Comparison of ENCODE assay signal across 8 cellular contexts in the genomic region with DNA sequence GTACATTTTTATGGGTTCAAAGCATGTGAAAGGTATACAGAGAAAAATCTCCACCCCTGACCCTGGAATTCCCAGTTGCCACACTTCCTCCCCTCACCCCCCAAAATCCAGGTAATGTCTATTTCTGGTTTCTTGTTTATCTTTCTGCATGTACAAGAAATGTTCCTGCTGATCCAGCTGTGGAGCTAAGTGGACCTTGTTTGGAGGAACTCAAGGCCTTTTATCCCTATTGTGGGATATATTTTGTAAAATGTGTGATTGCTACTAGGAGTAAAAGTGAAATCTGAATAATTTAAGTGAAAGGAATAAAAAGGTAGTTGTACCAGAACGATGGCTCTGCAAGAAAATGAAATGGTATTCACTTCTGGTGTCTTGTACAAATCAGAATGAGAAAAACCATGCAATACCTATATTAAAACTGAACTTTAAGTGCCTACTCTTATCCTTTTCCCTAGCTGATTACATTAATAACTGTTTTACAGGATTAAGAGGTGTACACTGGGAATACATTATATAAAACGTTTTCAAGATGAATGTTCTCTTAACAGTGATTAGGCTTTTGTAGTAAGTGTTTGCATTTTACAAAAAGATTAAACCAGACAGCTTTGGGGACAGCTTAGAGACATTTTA. TPM values are rescaled to one million over a fixed set of nuclear protein-coding genes. Genes with fewer than 3 reads are reported as not detected.
DNase-seq lines count a peak whose midpoint lies in the region; ATAC-seq and TF ChIP-seq lines count a peak whose summit lies in the region.

No MANE protein-coding gene starts in this region.

- peaks cover 41% of the 10 kb centered on the region for H3K79me2 ChIP-seq in mesendoderm (ENCODE audit: control insufficient read depth, insufficient read depth, low read length)

- H3K4me1 ChIP-seq in right atrium auricular region (peaks cover 0 to 56% of the 10 kb centered on the region in 2 donors), mesendoderm (ENCODE audit: control insufficient read depth, low read depth, low read length) (peaks cover 2% of the 10 kb centered on the region), vagina (peaks cover 68% of the 10 kb centered on the region)

- H3K4me2 ChIP-seq in mesendoderm (ENCODE audit: low read length): peak overlapping the region; percentile 3

- H3K9ac ChIP-seq in mesendoderm (ENCODE audit: low read length): peak overlapping the region; percentile 51

- H3K18ac ChIP-seq in mesendoderm (ENCODE audit: low read length): no peak overlapping the region

- TF ChIP-seq CTCF in right atrium auricular region (IDR thresholded peaks at IDR 0.05) (no peak), vagina (IDR thresholded peaks at IDR 0.05) (no peak)

- no CpG with 5 or more reads among the region's 2 CpGs for WGBS in mesendoderm (ENCODE audit: extremely low coverage, insufficient coverage, low lambda C conversion rate)

- H2BK15ac ChIP-seq in mesendoderm (replicated peaks; ENCODE audit: low read depth): no peak overlapping the region

- intact Hi-C loops in left ventricle myocardium superior (cut with micrococcal nuclease) (no loop called here), vagina (cut with DNase I) (no loop called here)

- H3K9me3 ChIP-seq in right atrium auricular region (no peaks in the 10 kb centered on the region), vagina (no peaks in the 10 kb centered on the region)

- H3K27ac ChIP-seq in right atrium auricular region: peak overlapping the region; percentile 97 to 98
- no peak overlapping the region for H3K27ac ChIP-seq in mesendoderm (ENCODE audit: low read depth, low read length)
- H3K27ac ChIP-seq in vagina: peak overlapping the region; percentile 96

- no peak overlapping the region for H3K4ac ChIP-seq in mesendoderm (ENCODE audit: low read depth, low read length)

- H2BK5ac ChIP-seq in mesendoderm (ENCODE audit: low read length): no peak overlapping the region

- no peak for ATAC-seq in left ventricle myocardium superior

- H3K23ac ChIP-seq in mesendoderm (ENCODE audit: low read length): no peak overlapping the region

- H3K36me3 ChIP-seq in right atrium auricular region (no peaks in the 10 kb centered on the region), mesendoderm (ENCODE audit: control insufficient read depth, insufficient read depth, low read length) (no peaks in the 10 kb centered on the region), vagina (no peaks in the 10 kb centered on the region), H7 (replicated peaks; ENCODE audit: control insufficient read depth, insufficient read depth, low read length) (no peaks in the 10 kb centered on the region; the same call in 1 of the 2 replicates)

- peak overlapping the region in 1 of 2 donors; percentile 91 for H3K4me3 ChIP-seq in right atrium auricular region
- no peak overlapping the region for H3K4me3 ChIP-seq in mesendoderm (ENCODE audit: low read length)
- H3K4me3 ChIP-seq in vagina: peak overlapping the region; percentile 94 to 99
- H3K4me3 ChIP-seq in H7 (ENCODE audit: insufficient read depth, low read depth, low read length): no peak overlapping the region

- peak overlapping the region; percentile 73 for H3K56ac ChIP-seq in mesendoderm (ENCODE audit: low read length)

- H2AK5ac ChIP-seq in mesendoderm (ENCODE audit: low read length): peak overlapping the region; percentile 48

- no peak overlapping the region for H4K8ac ChIP-seq in mesendoderm (ENCODE audit: low read depth, low read length)

- no peak for TF ChIP-seq POLR2A in vagina (IDR thresholded peaks at IDR 0.05)

- H4K5ac ChIP-seq in mesendoderm (ENCODE audit: low read length): no peak overlapping the region

- H2BK120ac ChIP-seq in mesendoderm (ENCODE audit: low read depth, low read length): no peak overlapping the region

- H3K79me1 ChIP-seq in mesendoderm (ENCODE audit: low read length): peaks cover 7% of the 10 kb centered on the region

- DNase-seq in right atrium auricular region (ENCODE audit: low spot score) (no peak), left ventricle myocardium superior (no peak), astrocyte of the hippocampus (ENCODE audit: low read depth, low spot score) (peak; percentile 14), mesendoderm (no peak), vagina (ENCODE audit: extremely low spot score in 2 of 2) (no peak), H7 (no peak), activated gamma-delta T cell treated with Interleukin-2 at 50 U/mL for 16 hours (no peak), DMS153 (lab: John Stamatoyannopoulos, UW) (no peak)

- H3K27me3 ChIP-seq in right atrium auricular region (no peaks in the 10 kb centered on the region), mesendoderm (ENCODE audit: insufficient read depth, low read length, poor library complexity) (no peaks in the 10 kb centered on the region), vagina (no peaks in the 10 kb centered on the region), H7 (ENCODE audit: control insufficient read depth, insufficient read depth, low read length) (no peaks in the 10 kb centered on the region; the same call in 1 of the 2 replicates)

RNA-seq across cellular contexts. Expression of gene SPEN, which starts 3.1 kb away (rescaled TPM):
- total RNA-seq in right atrium auricular region: 10 to 100 TPM; 25.0 to 32.9 TPM
- 20.5 TPM for total RNA-seq in left ventricle myocardium superior
- 15.8 TPM for polyA plus RNA-seq in mesendoderm (2013, experiment 1 of 2)
- 15.8 TPM for polyA plus RNA-seq in mesendoderm (2013, experiment 2 of 2)
- 55.2 TPM for total RNA-seq in vagina
- 19.9 and 32.9 TPM in 2 replicates for total RNA-seq in H7 (2014; rRNA removed; shearing (Covaris generic))

RNA-seq across cellular contexts. Expression of gene UQCRHL, which starts 43.1 kb away (rescaled TPM):
- total RNA-seq in right atrium auricular region (1 to 10 TPM; 1.6 to 5.5 TPM), left ventricle myocardium superior (6.0 TPM), vagina (1.5 TPM)
- polyA plus RNA-seq in mesendoderm (2013, experiment 1 of 2): 3.9 TPM
- polyA plus RNA-seq in mesendoderm (2013, experiment 2 of 2): 4.1 TPM
- total RNA-seq in H7 (2014; rRNA removed; shearing (Covaris generic)): 9.3 and 14.5 TPM in 2 replicates

Comparison
In these comparisons a context has a peak if more than half of its experiments do, and no peak if none do; other contexts are left out.
1. H3K4me3 ChIP-seq: peak in vagina (2 of 2); none in mesendoderm (single experiment) and H7 (single experiment).